15 cellular contexts compared by ENCODE assay signal in the genomic region with DNA sequence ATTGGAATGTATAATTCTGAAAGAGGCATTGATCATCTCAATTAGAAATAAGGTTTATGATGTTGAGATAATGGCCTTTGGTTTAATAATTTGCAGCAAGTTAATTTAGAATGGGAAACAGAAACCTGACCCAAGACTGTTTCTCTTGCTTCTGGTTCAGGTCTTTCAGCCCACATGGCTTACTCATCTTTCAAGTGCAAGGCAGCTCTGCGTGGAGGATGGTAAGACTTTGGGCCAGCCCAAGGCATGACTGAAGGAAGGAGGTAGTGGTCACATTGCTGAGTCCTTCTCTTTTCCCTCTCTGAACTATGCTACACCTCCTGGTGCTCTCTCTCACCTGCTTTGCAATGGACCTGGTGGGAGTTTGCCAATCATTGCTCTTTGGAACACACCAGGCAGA.
DNase-seq lines count a peak whose midpoint lies in the region; ATAC-seq and TF ChIP-seq lines count a peak whose summit lies in the region.
"Had no signal": no experiment of that assay in that cellular context is flagged by ENCODE, and none has a peak within 500 bp of the region (broad histone marks: within the 10 kb centered on the region; RNA-seq: fewer than 3 reads in every experiment).

No MANE protein-coding gene starts in this region.

- ATAC-seq in HG03139 (IDR thresholded peaks at IDR 0.05; ENCODE audit: unreplicated experiment) (no peak), HG03280 (IDR thresholded peaks at IDR 0.05; ENCODE audit: unreplicated experiment) (no peak)

- TF ChIP-seq CTCF in GM12865 (IDR thresholded peaks at IDR 0.05; ENCODE audit: insufficient read depth, low read depth, low read length, missing control alignments): no peak
- no peak for TF ChIP-seq CTCF in epithelial cell of proximal tubule (conservative IDR thresholded peaks at IDR 0.05; ENCODE audit: low read depth, low read length)

- H3K4me3 ChIP-seq in GM12865 (ENCODE audit: low read depth, low read length) (no peak overlapping the region), epithelial cell of proximal tubule (ENCODE audit: low read depth, low read length) (no peak overlapping the region)

- DNase-seq in GM12865 (ENCODE audit: low read depth) (peak; percentile 11), HK-2 (ENCODE audit: unreplicated experiment) (peak; percentile 61), epithelial cell of proximal tubule (ENCODE audit: low read depth) (peak; percentile 63), myocyte (ENCODE audit: low read depth) (peak; percentile 46), NOMO-1 treated with dmso at 0.1 percent for 144 hours (lab: John Stamatoyannopoulos, UW; ENCODE audit: unreplicated experiment) (no peak), cerebellar nuclear complex (lab: John Stamatoyannopoulos, UW) (no peak)
- DNase-seq: CD4-positive, alpha-beta memory T cell; H9; NCI-H1092; NCI-H146; NCI-H2081 treated with DMSO at 0.1 percent for 48 hours; NCI-H510A treated with DMSO at 0.1 percent for 48 hours; NCI-H82 had no signal

Comparison
In these comparisons a context has a peak if more than half of its experiments do, and no peak if none do; other contexts are left out.
1. DNase-seq: peak in GM12865 (single experiment), HK-2 (single experiment), epithelial cell of proximal tubule (single experiment) and myocyte (single experiment); none in NOMO-1 treated with dmso at 0.1 percent for 144 hours (single experiment) and cerebellar nuclear complex (0 of 2).